ENCODE assay signal across 8 cellular contexts in the genomic region with DNA sequence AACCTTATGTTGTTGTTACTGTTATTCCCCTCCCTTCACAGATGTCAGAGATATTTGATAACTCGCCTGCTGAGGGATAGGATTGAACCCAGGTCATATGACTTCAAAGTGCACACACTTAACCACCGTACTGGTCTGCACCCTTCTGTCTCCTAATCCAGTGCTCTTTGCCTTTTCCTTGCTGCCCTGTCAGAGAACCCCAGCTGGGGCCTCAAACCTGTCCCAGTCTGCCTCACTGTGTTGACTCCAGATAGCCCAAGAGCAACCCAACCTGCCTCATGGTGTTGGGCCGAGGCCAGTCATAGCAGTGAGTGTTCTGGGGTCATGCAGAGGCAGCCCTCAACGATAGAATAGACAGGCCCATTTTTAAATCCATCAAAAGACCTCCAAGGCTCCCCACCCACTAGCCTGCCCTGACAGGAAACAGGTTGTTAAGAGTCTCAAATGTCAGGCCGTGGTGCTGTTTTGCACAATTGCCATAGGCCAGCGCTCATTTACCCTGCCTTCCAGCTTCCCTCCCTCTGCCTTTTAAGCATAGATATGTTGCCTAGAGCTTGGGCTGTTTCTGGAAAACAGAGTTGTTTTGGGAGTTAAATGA.
DNase-seq lines count a peak whose midpoint lies in the region; ATAC-seq and TF ChIP-seq lines count a peak whose summit lies in the region.

No MANE protein-coding gene starts in this region.

- peaks cover 40 to 45% of the 10 kb centered on the region in 2 donors for H3K4me1 ChIP-seq in duodenal mucosa (ENCODE audit: control insufficient read depth in 1 of 2, insufficient read depth in 2 of 2, low read length in 2 of 2)

- H3K27ac ChIP-seq in duodenal mucosa (ENCODE audit: low read depth, low read length) = peak overlapping the region; percentile 8

- peak overlapping the region in 1 of 2 donors; percentile 20 for H3K9ac ChIP-seq in duodenal mucosa (ENCODE audit: low read depth in 1 of 2, low read length in 2 of 2)

- no peak for TF ChIP-seq CTCF in nephron progenitor cell (IDR thresholded peaks at IDR 0.05)

- H3K36me3 Mint-ChIP-seq in nephron progenitor cell (ENCODE audit: low read depth) = peaks cover 4% of the 10 kb centered on the region

- no peaks in the 10 kb centered on the region for H3K9me3 Mint-ChIP-seq in nephron progenitor cell

- no peaks in the 10 kb centered on the region for H3K36me3 ChIP-seq in duodenal mucosa (ENCODE audit: control insufficient read depth in 1 of 2, insufficient read depth in 2 of 2, low read length in 2 of 2)

- H3K9me3 ChIP-seq in duodenal mucosa (ENCODE audit: control insufficient read depth in 1 of 2, low read length in 2 of 2) = no peaks in the 10 kb centered on the region

- no peaks in the 10 kb centered on the region for H3K27me3 Mint-ChIP-seq in nephron progenitor cell (ENCODE audit: low read depth, poor library complexity)

- H3K27ac Mint-ChIP-seq in nephron progenitor cell = peak overlapping the region; percentile 96

- DNase-seq in DMS79 (lab: John Stamatoyannopoulos, UW) (peak; percentile 34), NCI-H2107 treated with DMSO at 0.1 percent for 48 hours (lab: John Stamatoyannopoulos, UW; ENCODE audit: unreplicated experiment) (peak; percentile 83), nephron progenitor cell (peak; percentile 40)

- ATAC-seq in HG02938 (IDR thresholded peaks at IDR 0.05; ENCODE audit: unreplicated experiment) = no peak
- ATAC-seq in GM21737 (IDR thresholded peaks at IDR 0.05; ENCODE audit: unreplicated experiment) = no peak
- no peak for ATAC-seq in GM19023 (IDR thresholded peaks at IDR 0.05; ENCODE audit: unreplicated experiment)
- ATAC-seq in GM18870 (IDR thresholded peaks at IDR 0.05; ENCODE audit: unreplicated experiment) = no peak

- H3K27me3 ChIP-seq in duodenal mucosa (ENCODE audit: control insufficient read depth in 1 of 2, insufficient read depth in 2 of 2, low read length in 2 of 2) = no peaks in the 10 kb centered on the region

- H3K4me3 ChIP-seq in duodenal mucosa (ENCODE audit: low read depth in 1 of 2, low read length in 2 of 2) = no peak overlapping the region

- peak overlapping the region; percentile 27 for H3K4me3 Mint-ChIP-seq in nephron progenitor cell

- H3K4me1 Mint-ChIP-seq in nephron progenitor cell = peaks cover 80% of the 10 kb centered on the region
